ENCODE assay signal across 24 cellular contexts in genomic region chr1:232074265-232074664, GRCh38.
DNase-seq lines count a peak whose midpoint lies in the region; ATAC-seq, FAIRE-seq and TF ChIP-seq lines count a peak whose summit lies in the region.
"Had no signal": no experiment of that assay in that cellular context is flagged by ENCODE, and none has a peak within 500 bp of the region (broad histone marks: within the 10 kb centered on the region; RNA-seq: fewer than 3 reads in every experiment).

No MANE protein-coding gene starts in this region.

- TF ChIP-seq CTCF in D721Med (IDR thresholded peaks at IDR 0.05; ENCODE audit: insufficient read depth, missing control alignments): no peak
- no peak for TF ChIP-seq CTCF in choroid plexus epithelial cell (conservative IDR thresholded peaks at IDR 0.05; ENCODE audit: low read depth, low read length)
- TF ChIP-seq CTCF in fibroblast of the aortic adventitia (IDR thresholded peaks at IDR 0.05; ENCODE audit: insufficient read depth, low read length): no peak
- no peak for TF ChIP-seq CTCF in type B pancreatic cell (conservative IDR thresholded peaks at IDR 0.05)

- H3K4me3 ChIP-seq in choroid plexus epithelial cell (ENCODE audit: low read depth, low read length) (no peak overlapping the region), fibroblast of the aortic adventitia (ENCODE audit: low read depth, low read length) (no peak overlapping the region)
- H3K4me3 ChIP-seq: A549; BLaER1 treated with 17β-estradiol and CSF1 and Interleukin-3, amounts not matched to agents 10 nM and 100 nM; GM23338 had no signal

- no peaks in the 10 kb centered on the region for H3K4me1 Mint-ChIP-seq in stimulated activated naive CD8-positive, alpha-beta T cell treated with anti-CD3 and anti-CD28 coated beads, Interleukin-15, amount 100 ng/mL, for 72 hours
- H3K4me1 Mint-ChIP-seq in type B pancreatic cell (ENCODE audit: unreplicated experiment): no peaks in the 10 kb centered on the region
- H3K4me1 Mint-ChIP-seq: CD14-positive monocyte; CD8-positive, alpha-beta memory T cell had no signal

- no peak for DNase-seq in D721Med (ENCODE audit: insufficient read length, low spot score)
- peak; percentile 13 for DNase-seq in OCI-M1 (lab: John Stamatoyannopoulos, UW)
- peak; percentile 7 for DNase-seq in choroid plexus epithelial cell (ENCODE audit: low read depth)
- DNase-seq in fibroblast of the aortic adventitia (ENCODE audit: low read depth): peak; percentile 27
- no peak for DNase-seq in OCI-M2 (lab: John Stamatoyannopoulos, UW; ENCODE audit: unreplicated experiment)
- no peak for DNase-seq in stimulated activated naive CD8-positive, alpha-beta T cell treated with anti-CD3 and anti-CD28 coated beads, Interleukin-15, amount 100 ng/mL, for 72 hours
- DNase-seq in type B pancreatic cell (ENCODE audit: extremely low spot score, unreplicated experiment): no peak
- DNase-seq: 8988T; ACHN; AML-193; BE2C; CD4-positive, alpha-beta T cell; CD8-positive, alpha-beta memory T cell; DMS53; DMS79 treated with DMSO at 0.1 percent for 48 hours; GF-D8; HCEC 1CT had no signal

- no peak overlapping the region for H3K27ac Mint-ChIP-seq in stimulated activated naive CD8-positive, alpha-beta T cell treated with anti-CD3 and anti-CD28 coated beads, Interleukin-15, amount 100 ng/mL, for 72 hours
- no peak overlapping the region for H3K27ac Mint-ChIP-seq in type B pancreatic cell
- H3K27ac Mint-ChIP-seq: CD14-positive monocyte; CD4-positive, alpha-beta T cell; CD8-positive, alpha-beta memory T cell; GM23338 had no signal

- no peak for ATAC-seq in stimulated activated naive CD8-positive, alpha-beta T cell treated with anti-CD3 and anti-CD28 coated beads, Interleukin-15, amount 100 ng/mL, for 72 hours
- ATAC-seq: A549, GM23338 had no signal

- H3K36me3 Mint-ChIP-seq in type B pancreatic cell: no peaks in the 10 kb centered on the region
- H3K36me3 Mint-ChIP-seq: CD14-positive monocyte had no signal

- peak; percentile 60 for FAIRE-seq in D721Med (lab: Jason Lieb, UNC)
- FAIRE-seq: A549, GM12891, GM18507, H54 had no signal

- H3K9me3 Mint-ChIP-seq in stimulated activated naive CD8-positive, alpha-beta T cell treated with anti-CD3 and anti-CD28 coated beads, Interleukin-15, amount 100 ng/mL, for 72 hours: peaks cover 17 to 21% of the 10 kb centered on the region in 2 donors
- H3K9me3 Mint-ChIP-seq in type B pancreatic cell: peaks cover 8% of the 10 kb centered on the region
- H3K9me3 Mint-ChIP-seq: GM23338 had no signal

- no peak overlapping the region for H3K4me3 Mint-ChIP-seq in stimulated activated naive CD8-positive, alpha-beta T cell treated with anti-CD3 and anti-CD28 coated beads, Interleukin-15, amount 100 ng/mL, for 72 hours
- no peak overlapping the region for H3K4me3 Mint-ChIP-seq in type B pancreatic cell
- H3K4me3 Mint-ChIP-seq: CD14-positive monocyte; CD4-positive, alpha-beta T cell; CD8-positive, alpha-beta memory T cell; GM23338 had no signal

- peaks cover 17% of the 10 kb centered on the region for H3K27me3 Mint-ChIP-seq in stimulated activated naive CD8-positive, alpha-beta T cell treated with anti-CD3 and anti-CD28 coated beads, Interleukin-15, amount 100 ng/mL, for 72 hours
- H3K27me3 Mint-ChIP-seq in type B pancreatic cell: peaks cover 4% of the 10 kb centered on the region

Comparison
In these comparisons a context has a peak if more than half of its experiments do, and no peak if none do; other contexts are left out.
1. DNase-seq: peak in OCI-M1 (single experiment), choroid plexus epithelial cell (single experiment) and fibroblast of the aortic adventitia (single experiment); none in D721Med (single experiment), OCI-M2 (single experiment), stimulated activated naive CD8-positive, alpha-beta T cell treated with anti-CD3 and anti-CD28 coated beads, Interleukin-15, amount 100 ng/mL, for 72 hours (0 of 2) and type B pancreatic cell (single experiment).